Comparison of ENCODE assay signal across 8 cellular contexts in the genomic region with DNA sequence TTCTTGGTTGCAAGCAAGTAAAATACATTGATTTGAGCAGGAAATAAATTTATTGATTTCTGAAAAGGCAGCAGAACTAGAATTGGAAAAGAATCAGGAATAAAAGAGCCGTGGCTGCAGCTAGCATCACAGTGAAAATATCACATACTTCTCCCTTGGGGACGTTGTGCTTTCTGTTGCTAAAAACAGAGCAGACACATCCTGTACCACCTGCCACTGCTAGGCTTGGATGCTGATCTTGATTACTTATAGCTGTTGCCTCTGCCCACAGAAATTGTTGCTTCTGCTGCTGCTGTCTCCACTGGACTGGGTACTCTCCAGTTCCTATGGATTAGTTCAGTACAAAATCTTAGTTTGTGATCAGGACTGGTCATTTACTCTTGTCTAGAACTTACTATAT.
DNase-seq lines count a peak whose midpoint lies in the region; ATAC-seq and TF ChIP-seq lines count a peak whose summit lies in the region.
"Had no signal": no experiment of that assay in that cellular context is flagged by ENCODE, and none has a peak within 500 bp of the region (broad histone marks: within the 10 kb centered on the region; RNA-seq: fewer than 3 reads in every experiment).

No MANE protein-coding gene starts in this region.

- no peaks in the 10 kb centered on the region for H3K9me3 Mint-ChIP-seq in activated CD4-positive, alpha-beta T cell treated with anti-CD3 and anti-CD28 coated beads, Interleukin-2, amount 10 ng/mL, durations not matched to agents 24 days and 14 days
- no peaks in the 10 kb centered on the region for H3K9me3 Mint-ChIP-seq in osteocyte (ENCODE audit: unreplicated experiment)

- H3K4me1 Mint-ChIP-seq in activated CD4-positive, alpha-beta T cell treated with anti-CD3 and anti-CD28 coated beads, Interleukin-2, amount 10 ng/mL, durations not matched to agents 24 days and 14 days: no peaks in the 10 kb centered on the region
- H3K4me1 Mint-ChIP-seq in osteocyte (ENCODE audit: unreplicated experiment): peaks cover 7% of the 10 kb centered on the region

- ATAC-seq in GM19035 (IDR thresholded peaks at IDR 0.05; ENCODE audit: unreplicated experiment): peak; percentile 95
- ATAC-seq in HG02678 (IDR thresholded peaks at IDR 0.05; ENCODE audit: unreplicated experiment): peak; percentile 97

- no peak overlapping the region for H3K27ac Mint-ChIP-seq in activated CD4-positive, alpha-beta T cell treated with anti-CD3 and anti-CD28 coated beads, Interleukin-2, amount 10 ng/mL, durations not matched to agents 24 days and 14 days
- no peak overlapping the region for H3K27ac Mint-ChIP-seq in osteocyte (ENCODE audit: unreplicated experiment)

- TF ChIP-seq CTCF in osteocyte (IDR thresholded peaks at IDR 0.05): no peak

- H3K27me3 Mint-ChIP-seq in activated CD4-positive, alpha-beta T cell treated with anti-CD3 and anti-CD28 coated beads, Interleukin-2, amount 10 ng/mL, durations not matched to agents 24 days and 14 days: no peaks in the 10 kb centered on the region
- peaks cover 6% of the 10 kb centered on the region for H3K27me3 Mint-ChIP-seq in osteocyte (ENCODE audit: unreplicated experiment)

- H3K4me3 Mint-ChIP-seq in activated CD4-positive, alpha-beta T cell treated with anti-CD3 and anti-CD28 coated beads, Interleukin-2, amount 10 ng/mL, durations not matched to agents 24 days and 14 days: no peak overlapping the region
- no peak overlapping the region for H3K4me3 Mint-ChIP-seq in osteocyte (ENCODE audit: unreplicated experiment)

- no peaks in the 10 kb centered on the region for H3K36me3 Mint-ChIP-seq in activated CD4-positive, alpha-beta T cell treated with anti-CD3 and anti-CD28 coated beads, Interleukin-2, amount 10 ng/mL, durations not matched to agents 24 days and 14 days (ENCODE audit: low read depth)
- H3K36me3 Mint-ChIP-seq in osteocyte (ENCODE audit: unreplicated experiment): no peaks in the 10 kb centered on the region

- intact Hi-C loops in activated CD4-positive, alpha-beta T cell treated with anti-CD3 and anti-CD28 coated beads, Interleukin-2, amount 10 ng/mL, durations not matched to agents 24 days and 14 days (cut with micrococcal nuclease): no loop called here

- DNase-seq in LHCN-M2 (ENCODE audit: low read depth) (peak; percentile 48), retina (peak; percentile 18), cerebellar nuclear complex (lab: John Stamatoyannopoulos, UW) (no peak), osteocyte (ENCODE audit: extremely low spot score, unreplicated experiment) (no peak)
- DNase-seq in activated CD4-positive, alpha-beta T cell treated with anti-CD3 and anti-CD28 coated beads, Interleukin-2, amount 10 ng/mL, durations not matched to agents 24 days and 14 days: no peak
- DNase-seq: effector CD4-positive, alpha-beta T cell had no signal

Comparison
In these comparisons a context has a peak if more than half of its experiments do, and no peak if none do; other contexts are left out.
1. DNase-seq: peak in LHCN-M2 (single experiment) and retina (single experiment); none in cerebellar nuclear complex (0 of 2), activated CD4-positive, alpha-beta T cell treated with anti-CD3 and anti-CD28 coated beads, Interleukin-2, amount 10 ng/mL, durations not matched to agents 24 days and 14 days (single experiment) and osteocyte (single experiment).